ENCODE assay signal across 8 cellular contexts in the genomic region with DNA sequence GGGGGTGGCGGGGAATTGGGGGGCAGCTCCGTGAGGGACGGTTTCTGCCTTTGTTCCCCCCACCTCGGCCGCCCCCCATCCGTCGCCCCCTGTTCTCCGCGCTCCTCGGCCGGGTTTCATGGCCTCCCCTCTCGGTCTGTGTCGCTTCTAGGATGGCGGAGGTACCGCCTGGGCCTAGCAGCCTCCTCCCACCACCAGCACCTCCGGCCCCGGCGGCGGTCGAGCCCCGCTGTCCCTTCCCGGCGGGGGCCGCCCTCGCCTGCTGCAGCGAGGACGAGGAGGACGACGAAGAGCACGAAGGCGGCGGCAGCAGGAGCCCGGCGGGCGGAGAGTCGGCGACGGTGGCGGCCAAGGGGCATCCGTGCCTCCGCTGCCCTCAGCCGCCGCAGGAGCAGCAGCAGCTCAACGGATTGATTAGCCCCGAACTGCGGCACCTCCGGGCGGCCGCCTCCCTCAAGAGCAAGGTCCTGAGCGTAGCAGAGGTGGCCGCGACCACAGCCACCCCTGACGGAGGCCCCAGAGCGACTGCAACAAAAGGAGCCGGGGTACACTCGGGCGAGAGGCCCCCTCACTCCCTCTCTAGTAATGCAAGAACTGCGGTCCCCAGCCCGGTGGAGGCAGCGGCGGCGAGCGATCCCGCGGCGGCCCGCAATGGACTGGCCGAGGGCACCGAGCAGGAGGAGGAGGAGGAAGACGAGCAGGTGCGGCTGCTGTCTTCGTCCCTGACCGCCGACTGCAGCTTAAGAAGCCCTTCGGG. TPM values are rescaled to one million over a fixed set of nuclear protein-coding genes. Genes with fewer than 3 reads are reported as not detected.
DNase-seq lines count a peak whose midpoint lies in the region; ATAC-seq and TF ChIP-seq lines count a peak whose summit lies in the region.

No MANE protein-coding gene starts in this region.

- no peaks in the 10 kb centered on the region for H3K27me3 ChIP-seq in lung (ENCODE audit: control insufficient read depth, insufficient read depth)

- ATAC-seq in GM21723 (IDR thresholded peaks at IDR 0.05; ENCODE audit: unreplicated experiment): peak; percentile 53
- peak; percentile 72 for ATAC-seq in lung (ENCODE audit: insufficient read depth, low FRiP score)

- H3K36me3 ChIP-seq in lung (ENCODE audit: control insufficient read depth in 2 of 2, insufficient read depth in 2 of 2, low read length in 2 of 2): no peaks in the 10 kb centered on the region

- no peaks in the 10 kb centered on the region for H3K9me3 ChIP-seq in lung (ENCODE audit: control insufficient read depth in 2 of 2, insufficient read depth in 1 of 2, low read length in 1 of 2)

- peak; percentile 20 for DNase-seq in KG1 (lab: John Stamatoyannopoulos, UW)
- DNase-seq in activated CD4-positive, CD25-positive, alpha-beta regulatory T cell treated with anti-CD3 and anti-CD28 coated beads, Interleukin-2, amount 50 U/mL, for 16 hours (ENCODE audit: low read depth, low spot score): peak; percentile 5
- DNase-seq in dermis blood vessel endothelial cell: peak; percentile 55
- no peak for DNase-seq in lung (ENCODE audit: low spot score)
- peak; percentile 16 for DNase-seq in stimulated activated CD8-positive, alpha-beta memory T cell treated with anti-CD3 and anti-CD28 coated beads, Interleukin-4, amount 100 ng/mL, for 24 hours (ENCODE audit: low read depth)
- no peak for DNase-seq in OCI-M2 (lab: John Stamatoyannopoulos, UW; ENCODE audit: unreplicated experiment)

- WGBS in lung, 2 donors: 0% methylated on average over 65 to 75 of the region's 75 CpGs

- TF ChIP-seq CTCF in lung (IDR thresholded peaks at IDR 0.05; ENCODE audit: control extremely low read depth, extremely low read depth): no peak

- H3K4me1 ChIP-seq in lung (ENCODE audit: control insufficient read depth in 2 of 2, insufficient read depth in 2 of 2, low read length in 2 of 2): peaks cover 5 to 6% of the 10 kb centered on the region in 2 donors

- peak overlapping the region; percentile 78 to 87 for H3K27ac ChIP-seq in lung (ENCODE audit: low read depth in 1 of 2, low read length in 1 of 2)

- H3K4me3 ChIP-seq in GM08714 (ENCODE audit: low read length) (peak overlapping the region; percentile 96), lung (peak overlapping the region; percentile 74)

RNA-seq across cellular contexts. Expression of a gene that starts 0.6 kb away (rescaled TPM):
- 31.7 and 34.7 TPM in 2 replicates for total RNA-seq in dermis blood vessel endothelial cell
- total RNA-seq in lung: 10 to 100 TPM; 11.1 to 22.2 TPM
- 1 to 10 TPM; 2.8 to 4.2 TPM for polyA plus RNA-seq in lung

Comparison
In these comparisons a context has a peak if more than half of its experiments do, and no peak if none do; other contexts are left out.
1. DNase-seq: peak in KG1 (single experiment), activated CD4-positive, CD25-positive, alpha-beta regulatory T cell treated with anti-CD3 and anti-CD28 coated beads, Interleukin-2, amount 50 U/mL, for 16 hours (single experiment), dermis blood vessel endothelial cell (single experiment) and stimulated activated CD8-positive, alpha-beta memory T cell treated with anti-CD3 and anti-CD28 coated beads, Interleukin-4, amount 100 ng/mL, for 24 hours (single experiment); none in lung (single experiment) and OCI-M2 (single experiment).